1 cellular context compared by ENCODE assay signal in the genomic region with DNA sequence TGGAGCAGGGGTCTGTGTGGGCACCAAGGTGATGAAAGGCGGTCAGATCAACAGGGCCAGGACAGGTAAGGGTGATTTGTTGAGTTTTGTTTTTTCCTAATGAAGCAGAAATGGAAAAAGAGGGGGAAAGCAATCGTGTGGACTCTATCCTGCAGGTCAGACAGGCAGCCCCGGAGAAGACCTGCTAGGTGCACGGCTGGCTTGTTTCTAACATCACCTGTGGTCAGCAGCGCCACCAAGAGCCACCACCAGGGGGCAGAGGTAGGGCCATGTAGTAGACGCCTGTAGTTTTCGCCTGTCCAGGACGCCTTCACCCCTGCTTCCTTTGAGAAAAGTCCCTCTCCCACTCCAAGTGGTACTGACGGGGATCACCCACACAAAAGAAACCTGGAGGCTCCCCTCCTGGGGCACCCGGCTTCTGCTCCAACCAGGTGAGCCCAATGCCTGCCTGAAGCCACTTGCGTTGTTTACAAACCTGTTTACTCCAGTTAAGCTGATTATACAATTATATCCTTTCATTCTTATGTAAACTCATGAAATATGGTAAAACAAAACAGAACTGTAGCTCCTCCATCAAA.
TF ChIP-seq lines count a peak whose summit lies in the region.

No MANE protein-coding gene starts in this region.

TF ChIP-seq in IMR-90, 13 proteins besides CTCF, POLR2A, EP300 and RAD21:
- TF ChIP-seq RFX5 (IDR thresholded peaks at IDR 0.05; ENCODE audit: low read depth, low read length) (no peak), SMC3 (IDR thresholded peaks at IDR 0.05; ENCODE audit: low read depth, low read length) (peak; percentile 81)
